8 cellular contexts compared by ENCODE assay signal in the genomic region with DNA sequence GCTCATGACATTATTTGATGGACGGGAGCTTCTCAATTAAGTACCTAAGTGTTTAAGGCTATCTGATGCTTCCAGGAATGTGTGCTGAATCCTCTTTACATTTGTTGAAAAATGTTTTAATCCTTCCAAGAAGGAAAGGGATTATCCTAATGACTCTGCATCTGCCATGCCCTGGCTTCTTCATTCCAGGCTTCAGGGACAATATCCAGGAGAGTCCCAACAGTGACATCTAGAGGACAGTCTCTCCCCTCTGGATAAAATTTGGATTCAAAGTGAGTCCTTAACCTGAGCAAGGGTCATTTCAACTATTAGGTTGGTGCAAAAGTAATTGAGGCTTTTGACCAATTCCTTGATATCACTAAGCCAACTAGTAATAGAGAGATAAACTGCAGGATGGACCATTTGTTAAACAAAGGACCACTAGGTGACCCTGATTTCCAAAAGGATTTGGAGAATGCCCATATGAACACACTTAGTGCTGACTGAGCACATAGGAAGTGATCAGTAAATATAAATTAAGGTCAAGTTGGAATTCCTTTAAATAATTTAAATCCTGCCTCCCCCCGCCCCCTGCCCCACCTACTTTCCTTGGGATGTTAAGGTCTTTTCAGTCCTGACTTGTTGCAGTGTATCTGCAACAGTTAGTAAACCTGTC. TPM values are rescaled to one million over a fixed set of nuclear protein-coding genes. Genes with fewer than 3 reads are reported as not detected.
DNase-seq lines count a peak whose midpoint lies in the region; ATAC-seq and TF ChIP-seq lines count a peak whose summit lies in the region.

No MANE protein-coding gene starts in this region.

- no peak overlapping the region for H3K27ac ChIP-seq in brain microvascular endothelial cell

- no peaks in the 10 kb centered on the region for H3K27me3 ChIP-seq in brain microvascular endothelial cell (replicated peaks)

- no peaks in the 10 kb centered on the region for H3K36me3 ChIP-seq in brain microvascular endothelial cell (replicated peaks)

- intact Hi-C loops in left colon (cut with DNase I, micrococcal nuclease): loop anchor here (5.0 to 10.0 kb wide), 2 partner anchors 174 to 226 kb away; partner anchors contain the start of gene TEX48 (in 1 of the 2)

- ATAC-seq in left colon (peak; percentile 75), HG02938 (IDR thresholded peaks at IDR 0.05; ENCODE audit: unreplicated experiment) (no peak), HG03521 (IDR thresholded peaks at IDR 0.05; ENCODE audit: unreplicated experiment) (no peak), HG03097 (IDR thresholded peaks at IDR 0.05; ENCODE audit: low FRiP score, unreplicated experiment) (no peak)

- in situ Hi-C loops in brain microvascular endothelial cell (cut with HindIII; ENCODE audit: low pct_ligation_motif_present, low sequenced_read_pairs): loop anchor here (25.0 kb wide), 1 partner anchor 174 kb away; no protein-coding TSS in a partner anchor

- peak; percentile 91 for TF ChIP-seq CTCF in AG10803 (conservative IDR thresholded peaks at IDR 0.05; ENCODE audit: low read length)
- TF ChIP-seq CTCF in GM12874 (IDR thresholded peaks at IDR 0.05; ENCODE audit: insufficient read depth, low read depth, low read length): peak; percentile 31
- peak; percentile 80 for TF ChIP-seq CTCF in brain microvascular endothelial cell (IDR thresholded peaks at IDR 0.05; ENCODE audit: low read depth, low read length, missing control alignments)

- peak; percentile 59 for DNase-seq in AG10803 (ENCODE audit: low read depth)
- DNase-seq in NCI-H526 (lab: John Stamatoyannopoulos, UW): peak; percentile 39 to 71
- no peak for DNase-seq in brain microvascular endothelial cell
- DNase-seq in left colon: no peak

- no peak overlapping the region for H3K4me3 ChIP-seq in AG10803 (ENCODE audit: low read length)
- H3K4me3 ChIP-seq in brain microvascular endothelial cell (ENCODE audit: low read depth, low read length): no peak overlapping the region

RNA-seq across cellular contexts. Expression of gene TNFSF8, which starts 19.1 kb away (rescaled TPM):
- 1 to 10 TPM in 1 of 2 donors, under 1 TPM in 1; 0.24 to 1.0 TPM for total RNA-seq in left colon

Comparison
In these comparisons a context has a peak if more than half of its experiments do, and no peak if none do; other contexts are left out.
1. DNase-seq: peak in AG10803 (single experiment) and NCI-H526 (2 of 2); none in brain microvascular endothelial cell (single experiment) and left colon (0 of 2).
2. CTCF ChIP-seq: peak in every context shown above with its lines; median percentile 91 in AG10803; 80 in brain microvascular endothelial cell; 31 in GM12874.